In the genomic region with DNA sequence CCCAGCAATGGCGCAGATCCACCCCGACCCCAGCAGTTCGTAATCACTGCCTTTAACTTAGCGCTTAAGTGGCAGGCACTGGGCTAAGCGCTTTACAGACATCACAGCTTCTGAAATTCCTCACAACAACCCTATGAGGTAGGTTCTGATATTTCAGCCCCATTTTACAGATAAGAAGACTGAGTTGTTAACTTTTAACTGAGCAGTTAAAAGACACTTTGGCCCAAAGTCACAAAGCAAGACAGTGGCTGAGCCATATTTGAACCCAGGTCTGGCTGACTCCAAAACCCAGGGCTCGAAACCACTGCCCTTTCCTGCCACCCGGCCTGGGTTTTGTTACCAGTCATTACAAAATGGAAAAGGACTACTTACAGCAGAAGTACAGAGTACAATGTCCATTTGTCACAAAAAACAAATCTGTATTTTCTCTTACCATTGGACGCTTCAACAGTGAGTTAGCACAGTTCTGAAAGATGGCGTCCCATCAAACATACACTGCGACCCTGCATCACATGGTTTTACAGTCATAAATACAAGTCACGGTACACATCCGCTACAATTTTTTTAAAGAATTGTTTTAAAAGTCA, we compare ENCODE assay signal across 13 cellular contexts. TPM values are rescaled to one million over a fixed set of nuclear protein-coding genes. Genes with fewer than 3 reads are reported as not detected.
DNase-seq lines count a peak whose midpoint lies in the region; ATAC-seq and TF ChIP-seq lines count a peak whose summit lies in the region.
"Had no signal": no experiment of that assay in that cellular context is flagged by ENCODE, and none has a peak within 500 bp of the region (broad histone marks: within the 10 kb centered on the region; RNA-seq: fewer than 3 reads in every experiment).

No MANE protein-coding gene starts in this region.

- peak overlapping the region; percentile 98 for H3K27ac ChIP-seq in C4-2B
- H3K27ac ChIP-seq: SJCRH30 had no signal

- H3K4me3 ChIP-seq in H7 (ENCODE audit: insufficient read depth, low read depth, low read length): no peak overlapping the region
- H3K4me3 ChIP-seq: SJCRH30 had no signal

- H3K36me3 Mint-ChIP-seq in activated naive CD8-positive, alpha-beta T cell treated with anti-CD3 and anti-CD28 coated beads, Interleukin-2, amount 10 ng/mL, durations not matched to agents 7 days and 5 days: peaks cover 56% of the 10 kb centered on the region
- H3K36me3 Mint-ChIP-seq in naive B cell: peaks cover 27 to 50% of the 10 kb centered on the region in 2 donors

- H3K4me1 Mint-ChIP-seq in activated naive CD8-positive, alpha-beta T cell treated with anti-CD3 and anti-CD28 coated beads, Interleukin-2, amount 10 ng/mL, durations not matched to agents 7 days and 5 days: peaks cover 45% of the 10 kb centered on the region
- peaks cover 36 to 59% (median 50%) of the 10 kb centered on the region in 3 donors for H3K4me1 Mint-ChIP-seq in naive B cell

- no peaks in the 10 kb centered on the region for H3K27me3 Mint-ChIP-seq in activated naive CD8-positive, alpha-beta T cell treated with anti-CD3 and anti-CD28 coated beads, Interleukin-2, amount 10 ng/mL, durations not matched to agents 7 days and 5 days
- no peaks in the 10 kb centered on the region for H3K27me3 Mint-ChIP-seq in naive B cell

- no peaks in the 10 kb centered on the region for H3K27me3 ChIP-seq in H7 (ENCODE audit: control insufficient read depth, insufficient read depth, low read length)
- H3K27me3 ChIP-seq: SJCRH30 had no signal

- H3K36me3 ChIP-seq in H7 (replicated peaks; ENCODE audit: control insufficient read depth, insufficient read depth, low read length): peaks cover 90% of the 10 kb centered on the region

- H3K27ac Mint-ChIP-seq in activated naive CD8-positive, alpha-beta T cell treated with anti-CD3 and anti-CD28 coated beads, Interleukin-2, amount 10 ng/mL, durations not matched to agents 7 days and 5 days: peak overlapping the region; percentile 96
- peak overlapping the region in 3 of 6 donors; percentile 49 to 87 (median 68) for H3K27ac Mint-ChIP-seq in naive B cell

- no peaks in the 10 kb centered on the region for H3K9me3 Mint-ChIP-seq in activated naive CD8-positive, alpha-beta T cell treated with anti-CD3 and anti-CD28 coated beads, Interleukin-2, amount 10 ng/mL, durations not matched to agents 7 days and 5 days
- H3K9me3 Mint-ChIP-seq in naive B cell: no peaks in the 10 kb centered on the region

- no peak for ATAC-seq in activated naive CD8-positive, alpha-beta T cell treated with anti-CD3 and anti-CD28 coated beads, Interleukin-2, amount 10 ng/mL, durations not matched to agents 7 days and 5 days (ENCODE audit: low read depth)
- ATAC-seq in naive B cell (ENCODE audit: low read depth in 2 of 2) (no peak), GM21717 (IDR thresholded peaks at IDR 0.05; ENCODE audit: unreplicated experiment) (no peak), HG03159 (IDR thresholded peaks at IDR 0.05; ENCODE audit: unreplicated experiment) (no peak), GM21515 (IDR thresholded peaks at IDR 0.05; ENCODE audit: unreplicated experiment) (no peak)

- POLR2A ChIA-PET in activated naive CD8-positive, alpha-beta T cell treated with anti-CD3 and anti-CD28 coated beads, Interleukin-2, amount 10 ng/mL, durations not matched to agents 7 days and 5 days (lab: Charles Lee): interaction anchor here (0.6 to 3.6 kb wide), 17 partner anchors 8 to 438 kb away, joined by 3 to 55 read pairs (median 7); partner anchors contain the start of genes ECH1, FAM98C, MRPS12 and RINL

- H3K4me3 Mint-ChIP-seq in activated naive CD8-positive, alpha-beta T cell treated with anti-CD3 and anti-CD28 coated beads, Interleukin-2, amount 10 ng/mL, durations not matched to agents 7 days and 5 days: peak overlapping the region; percentile 79
- peak overlapping the region in 5 of 8 donors; percentile 10 to 53 (median 41) for H3K4me3 Mint-ChIP-seq in naive B cell

- DNase-seq in H7 (peak; percentile 6), naive B cell (no peak), DMS79 treated with DMSO at 0.1 percent for 48 hours (lab: John Stamatoyannopoulos, UW) (no peak)
- no peak for DNase-seq in activated naive CD8-positive, alpha-beta T cell treated with anti-CD3 and anti-CD28 coated beads, Interleukin-2, amount 10 ng/mL, durations not matched to agents 7 days and 5 days
- DNase-seq: NCI-H1417 treated with DMSO at 0.1 percent for 48 hours, NCI-H526 treated with DMSO at 0.1 percent for 48 hours, retina, substantia nigra had no signal

- TF ChIP-seq CTCF in C4-2B (conservative IDR thresholded peaks at IDR 0.05): no peak

RNA-seq across cellular contexts. Expression of gene HNRNPL, which starts 8.5 kb away (rescaled TPM):
- 454 and 591 TPM in 2 replicates for total RNA-seq in H7 (2014; rRNA removed; shearing (Covaris generic))
- 100 to 1,000 TPM; 441 to 455 TPM for total RNA-seq in activated naive CD8-positive, alpha-beta T cell treated with anti-CD3 and anti-CD28 coated beads, Interleukin-2, amount 10 ng/mL, durations not matched to agents 7 days and 5 days
- polyA plus RNA-seq in naive B cell (ENCODE audit: low read depth in 6 of 6): 100 to 1,000 TPM in 3 of 6 donors, 10 to 100 TPM in 3; 29.0 to 116 (median 99.3) TPM

RNA-seq across cellular contexts. Expression of gene ECH1, which starts 9.7 kb away (rescaled TPM):
- 97.6 and 109 TPM in 2 replicates for total RNA-seq in H7 (2014; rRNA removed; shearing (Covaris generic))
- 100 to 1,000 TPM; 184 TPM for total RNA-seq in activated naive CD8-positive, alpha-beta T cell treated with anti-CD3 and anti-CD28 coated beads, Interleukin-2, amount 10 ng/mL, durations not matched to agents 7 days and 5 days
- polyA plus RNA-seq in naive B cell (ENCODE audit: low read depth in 6 of 6): 100 to 1,000 TPM; 234 to 283 (median 274) TPM

RNA-seq across cellular contexts. Expression of gene LGALS4, which starts 28.5 kb away (rescaled TPM):
- not detected in 2 replicates for total RNA-seq in H7 (2014; rRNA removed; shearing (Covaris generic))
- total RNA-seq in activated naive CD8-positive, alpha-beta T cell treated with anti-CD3 and anti-CD28 coated beads, Interleukin-2, amount 10 ng/mL, durations not matched to agents 7 days and 5 days: 1 to 10 TPM; 3.8 to 4.0 TPM
- 1 to 10 TPM in 1 of 6 donors, not detected in 5; 1.4 TPM for polyA plus RNA-seq in naive B cell (ENCODE audit: low read depth in 6 of 6)

RNA-seq across cellular contexts. Expression of gene RINL, which starts 36.8 kb away (rescaled TPM):
- 34.0 and 40.5 TPM in 2 replicates for total RNA-seq in H7 (2014; rRNA removed; shearing (Covaris generic))
- total RNA-seq in activated naive CD8-positive, alpha-beta T cell treated with anti-CD3 and anti-CD28 coated beads, Interleukin-2, amount 10 ng/mL, durations not matched to agents 7 days and 5 days: 10 to 100 TPM; 71.3 to 74.2 TPM
- 10 to 100 TPM; 22.1 to 80.3 (median 50.2) TPM for polyA plus RNA-seq in naive B cell (ENCODE audit: low read depth in 6 of 6)

RNA-seq across cellular contexts. Expression of gene LGALS7B, which starts 52.3 kb away (rescaled TPM):
- not detected in 2 replicates for total RNA-seq in H7 (2014; rRNA removed; shearing (Covaris generic))
- not detected for total RNA-seq in activated naive CD8-positive, alpha-beta T cell treated with anti-CD3 and anti-CD28 coated beads, Interleukin-2, amount 10 ng/mL, durations not matched to agents 7 days and 5 days
- 1 to 10 TPM in 1 of 6 donors, not detected in 5; 6.0 TPM for polyA plus RNA-seq in naive B cell (ENCODE audit: low read depth in 6 of 6)
- total RNA-seq: SJCRH30 had no signal
